In genomic region chr7:106178593-106179134, GRCh38 we compare ENCODE assay signal across 8 cellular contexts.
A peak's percentile ranks its signal among the peaks of the same experiment; 100 is the strongest.
DNase-seq lines count a peak whose midpoint lies in the region; ATAC-seq and TF ChIP-seq lines count a peak whose summit lies in the region.

No MANE protein-coding gene starts in this region.

- H3K27ac ChIP-seq in PC-3 (ENCODE audit: low read length), result no peak overlapping the region
- peak overlapping the region; percentile 41 to 46 for H3K27ac ChIP-seq in tibial artery
- H3K27ac ChIP-seq in substantia nigra (ENCODE audit: low read depth, low read length, poor library complexity, severe bottlenecking), result no peak overlapping the region

- H3K27me3 Mint-ChIP-seq in activated CD8-positive, alpha-beta T cell treated with anti-CD3 and anti-CD28 coated beads for 36 hours, result peaks cover 13% of the 10 kb centered on the region
- peaks cover 22% of the 10 kb centered on the region for H3K27me3 Mint-ChIP-seq in activated CD8-positive, alpha-beta T cell treated with anti-CD3 and anti-CD28 coated beads, Interleukin-2, amount 10 ng/mL, durations not matched to agents 7 days and 5 days (ENCODE audit: low read depth)

- H4K20me1 ChIP-seq in PC-3 (ENCODE audit: low read length), result no peaks in the 10 kb centered on the region

- H3K27ac Mint-ChIP-seq in activated CD8-positive, alpha-beta T cell treated with anti-CD3 and anti-CD28 coated beads for 36 hours, result no peak overlapping the region
- H3K27ac Mint-ChIP-seq in activated CD8-positive, alpha-beta T cell treated with anti-CD3 and anti-CD28 coated beads, Interleukin-2, amount 10 ng/mL, durations not matched to agents 7 days and 5 days, result no peak overlapping the region

- TF ChIP-seq CTCF in activated CD8-positive, alpha-beta T cell treated with anti-CD3 and anti-CD28 coated beads for 36 hours (IDR thresholded peaks at IDR 0.05), result no peak
- TF ChIP-seq CTCF in PC-3 (conservative IDR thresholded peaks at IDR 0.05; ENCODE audit: low read depth, low read length) (peak; percentile 86), fibroblast of pulmonary artery (IDR thresholded peaks at IDR 0.05; ENCODE audit: low read length, missing control alignments) (peak; percentile 57), tibial artery (IDR thresholded peaks at IDR 0.05) (peak; percentile 20 to 38)

- H3K27me3 ChIP-seq in PC-3 (ENCODE audit: low read length) (no peaks in the 10 kb centered on the region), tibial artery (no peaks in the 10 kb centered on the region)

- no peak overlapping the region for H3K4me2 ChIP-seq in PC-3 (ENCODE audit: low read length)

- no peaks in the 10 kb centered on the region for H3K9me3 Mint-ChIP-seq in activated CD8-positive, alpha-beta T cell treated with anti-CD3 and anti-CD28 coated beads for 36 hours
- H3K9me3 Mint-ChIP-seq in activated CD8-positive, alpha-beta T cell treated with anti-CD3 and anti-CD28 coated beads, Interleukin-2, amount 10 ng/mL, durations not matched to agents 7 days and 5 days (ENCODE audit: insufficient read depth), result no peaks in the 10 kb centered on the region

- no TSS peak for BruUV-seq in PC-3 (replicated peaks; lab: Mats Ljungman, UMichigan)

- POLR2A ChIA-PET in activated CD8-positive, alpha-beta T cell treated with anti-CD3 and anti-CD28 coated beads for 36 hours (lab: Charles Lee), result interaction anchor here (0.8 kb wide), 1 partner anchor 106 kb away, joined by 3 read pairs; the partner anchor contains the start of gene NAMPT
- POLR2A ChIA-PET in activated CD8-positive, alpha-beta T cell treated with anti-CD3 and anti-CD28 coated beads, Interleukin-2, amount 10 ng/mL, durations not matched to agents 7 days and 5 days (lab: Charles Lee), result no interaction called here
- POLR2A ChIA-PET in PC-3 (lab: Charles Lee; ENCODE audit: unreplicated experiment), result interaction anchor here (0.6 kb wide), 1 partner anchor 577 kb away, joined by 3 read pairs; no protein-coding TSS in a partner anchor

- CTCF ChIA-PET in activated CD8-positive, alpha-beta T cell treated with anti-CD3 and anti-CD28 coated beads for 36 hours (lab: Charles Lee), result interaction anchor here (0.9 to 7.6 kb wide), 6 partner anchors 12 to 558 kb away, joined by 3 to 73 read pairs (median 22); partner anchors contain the start of gene CCDC71L
- CTCF ChIA-PET in activated CD8-positive, alpha-beta T cell treated with anti-CD3 and anti-CD28 coated beads, Interleukin-2, amount 10 ng/mL, durations not matched to agents 7 days and 5 days (lab: Charles Lee), result interaction anchor here (1.2 to 9.5 kb wide), 2 partner anchors 280 to 285 kb away, joined by 5 to 180 read pairs; no protein-coding TSS in a partner anchor
- CTCF ChIA-PET in PC-3 (lab: Charles Lee), result interaction anchor here (0.7 to 4.6 kb wide), 6 partner anchors 38 to 558 kb away, joined by 3 to 117 read pairs (median 4); partner anchors contain the start of gene NAMPT

- no peaks in the 10 kb centered on the region for H3K79me2 ChIP-seq in PC-3 (ENCODE audit: low read length)

- H2AFZ ChIP-seq in PC-3 (ENCODE audit: low read length), result no peak overlapping the region

- H3K4me3 ChIP-seq in PC-3 (ENCODE audit: low read length) (no peak overlapping the region), fibroblast of pulmonary artery (replicated peaks; ENCODE audit: low read depth, low read length) (no peak overlapping the region), tibial artery (no peak overlapping the region)

- H3K36me3 ChIP-seq in PC-3 (ENCODE audit: low read depth, low read length) (no peaks in the 10 kb centered on the region), tibial artery (no peaks in the 10 kb centered on the region)

- no peak for ATAC-seq in activated CD8-positive, alpha-beta T cell treated with anti-CD3 and anti-CD28 coated beads for 36 hours
- no peak for ATAC-seq in activated CD8-positive, alpha-beta T cell treated with anti-CD3 and anti-CD28 coated beads, Interleukin-2, amount 10 ng/mL, durations not matched to agents 7 days and 5 days
- ATAC-seq in PC-3 (peak; percentile 89), GM21737 (IDR thresholded peaks at IDR 0.05; ENCODE audit: unreplicated experiment) (no peak)

- H3K9me3 ChIP-seq in PC-3 (ENCODE audit: low read length) (no peaks in the 10 kb centered on the region), tibial artery (no peaks in the 10 kb centered on the region)

- H3K9ac ChIP-seq in PC-3 (ENCODE audit: low read length), result no peak overlapping the region

- intact Hi-C loops in activated CD8-positive, alpha-beta T cell treated with anti-CD3 and anti-CD28 coated beads for 36 hours (cut with micrococcal nuclease), result loop anchor here (5.0 to 10.0 kb wide), 4 partner anchors 169 to 559 kb away; no protein-coding TSS in a partner anchor
- intact Hi-C loops in PC-3 (cut with micrococcal nuclease), result loop anchor here (1.0 to 10.0 kb wide), 11 partner anchors 18 to 966 kb away; partner anchors contain the start of genes NAMPT and RINT1
- intact Hi-C loops in tibial artery (cut with DNase I; ENCODE audit: low total_unique reads), result loop anchor here (5.0 to 10.0 kb wide), 3 partner anchors 104 to 976 kb away; partner anchors contain the start of gene NAMPT

- H3K4me1 ChIP-seq in PC-3 (ENCODE audit: insufficient read depth, low read length) (peaks cover 20% of the 10 kb centered on the region), tibial artery (peaks cover 0 to 39% (median 26%) of the 10 kb centered on the region in 4 donors)

- H3K36me3 Mint-ChIP-seq in activated CD8-positive, alpha-beta T cell treated with anti-CD3 and anti-CD28 coated beads for 36 hours (ENCODE audit: low read depth), result no peaks in the 10 kb centered on the region
- no peaks in the 10 kb centered on the region for H3K36me3 Mint-ChIP-seq in activated CD8-positive, alpha-beta T cell treated with anti-CD3 and anti-CD28 coated beads, Interleukin-2, amount 10 ng/mL, durations not matched to agents 7 days and 5 days (ENCODE audit: low read depth)

- H3K4me3 Mint-ChIP-seq in activated CD8-positive, alpha-beta T cell treated with anti-CD3 and anti-CD28 coated beads for 36 hours, result no peak overlapping the region
- H3K4me3 Mint-ChIP-seq in activated CD8-positive, alpha-beta T cell treated with anti-CD3 and anti-CD28 coated beads, Interleukin-2, amount 10 ng/mL, durations not matched to agents 7 days and 5 days, result no peak overlapping the region

- peaks cover 12% of the 10 kb centered on the region for H3K4me1 Mint-ChIP-seq in activated CD8-positive, alpha-beta T cell treated with anti-CD3 and anti-CD28 coated beads for 36 hours (ENCODE audit: low read depth)
- H3K4me1 Mint-ChIP-seq in activated CD8-positive, alpha-beta T cell treated with anti-CD3 and anti-CD28 coated beads, Interleukin-2, amount 10 ng/mL, durations not matched to agents 7 days and 5 days (ENCODE audit: low read depth), result peaks cover 8% of the 10 kb centered on the region

- H3F3A ChIP-seq in PC-3 (ENCODE audit: low read length, unreplicated experiment), result no peaks in the 10 kb centered on the region

- peak; percentile 20 for DNase-seq in activated CD8-positive, alpha-beta T cell treated with anti-CD3 and anti-CD28 coated beads for 36 hours
- DNase-seq in activated CD8-positive, alpha-beta T cell treated with anti-CD3 and anti-CD28 coated beads, Interleukin-2, amount 10 ng/mL, durations not matched to agents 7 days and 5 days, result no peak
- peak; percentile 86 for DNase-seq in PC-3
- DNase-seq in fibroblast of pulmonary artery (ENCODE audit: low read depth), result peak; percentile 83
- no peak for DNase-seq in tibial artery
- DNase-seq in substantia nigra (lab: John Stamatoyannopoulos, UW), result no peak
- DNase-seq in activated CD4-positive, CD25-positive, alpha-beta regulatory T cell (lab: John Stamatoyannopoulos, UW), result no peak

- H3K9me2 ChIP-seq in PC-3 (replicated peaks; ENCODE audit: low read length), result no peaks in the 10 kb centered on the region

Comparison
In these comparisons a context has a peak if more than half of its experiments do, and no peak if none do; other contexts are left out.
1. DNase-seq: peak in activated CD8-positive, alpha-beta T cell treated with anti-CD3 and anti-CD28 coated beads for 36 hours (single experiment), PC-3 (single experiment) and fibroblast of pulmonary artery (single experiment); none in activated CD8-positive, alpha-beta T cell treated with anti-CD3 and anti-CD28 coated beads, Interleukin-2, amount 10 ng/mL, durations not matched to agents 7 days and 5 days (single experiment), tibial artery (0 of 2), substantia nigra (0 of 49) and activated CD4-positive, CD25-positive, alpha-beta regulatory T cell (0 of 4).
2. H3K27ac ChIP-seq: peak in tibial artery (2 of 2); none in PC-3 (single experiment) and substantia nigra (single experiment).